16 cellular contexts compared by ENCODE assay signal in the genomic region with DNA sequence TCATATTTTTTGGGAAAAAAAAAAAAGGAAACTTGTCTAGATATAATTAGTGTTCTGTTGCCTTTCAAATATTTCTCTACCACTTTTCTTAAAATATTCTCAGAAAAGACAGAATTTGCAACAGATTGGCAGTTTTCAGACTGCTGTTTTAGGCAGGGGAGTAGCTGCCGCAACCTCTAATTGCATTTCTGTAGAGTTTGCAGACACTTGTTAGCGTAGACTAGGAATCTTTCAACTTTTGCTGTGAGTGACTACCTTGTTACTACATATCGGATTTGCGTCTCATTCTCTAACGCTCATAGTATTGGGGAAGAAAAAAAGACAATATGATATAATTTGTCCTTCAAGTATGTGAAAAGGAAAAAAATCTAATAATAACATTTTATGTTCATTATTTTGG. TPM values are rescaled to one million over a fixed set of nuclear protein-coding genes. Genes with fewer than 3 reads are reported as not detected.
DNase-seq lines count a peak whose midpoint lies in the region; ATAC-seq and TF ChIP-seq lines count a peak whose summit lies in the region.
"Had no signal": no experiment of that assay in that cellular context is flagged by ENCODE, and none has a peak within 500 bp of the region (broad histone marks: within the 10 kb centered on the region; RNA-seq: fewer than 3 reads in every experiment).

No MANE protein-coding gene starts in this region.

- no peak for ATAC-seq in activated CD4-positive, alpha-beta T cell treated with anti-CD3 and anti-CD28 coated beads for 36 hours
- ATAC-seq in activated naive CD8-positive, alpha-beta T cell treated with anti-CD3 and anti-CD28 coated beads, Interleukin-2, amount 10 ng/mL, durations not matched to agents 7 days and 5 days (ENCODE audit: low read depth) = no peak
- no peak for ATAC-seq in HG02870 (IDR thresholded peaks at IDR 0.05; ENCODE audit: unreplicated experiment)
- no peak for ATAC-seq in HG02678 (IDR thresholded peaks at IDR 0.05; ENCODE audit: unreplicated experiment)
- ATAC-seq: gastrocnemius medialis, PC-3 had no signal

- no peaks in the 10 kb centered on the region for H3K27me3 Mint-ChIP-seq in activated CD4-positive, alpha-beta T cell treated with anti-CD3 and anti-CD28 coated beads for 36 hours
- H3K27me3 Mint-ChIP-seq in IgD-negative memory B cell = no peaks in the 10 kb centered on the region
- no peaks in the 10 kb centered on the region for H3K27me3 Mint-ChIP-seq in activated naive CD8-positive, alpha-beta T cell treated with anti-CD3 and anti-CD28 coated beads, Interleukin-2, amount 10 ng/mL, durations not matched to agents 7 days and 5 days
- no peaks in the 10 kb centered on the region for H3K27me3 Mint-ChIP-seq in osteocyte (ENCODE audit: unreplicated experiment)
- H3K27me3 Mint-ChIP-seq: type B pancreatic cell had no signal

- CTCF ChIA-PET in activated CD4-positive, alpha-beta T cell treated with anti-CD3 and anti-CD28 coated beads for 36 hours (lab: Charles Lee) = interaction anchor here (0.7 to 3.1 kb wide), 8 partner anchors 8 to 575 kb away, joined by 3 to 12 read pairs (median 4); no protein-coding TSS in a partner anchor

- peaks cover 74% of the 10 kb centered on the region for H3K36me3 Mint-ChIP-seq in activated CD4-positive, alpha-beta T cell treated with anti-CD3 and anti-CD28 coated beads for 36 hours (ENCODE audit: low read depth)
- no peaks in the 10 kb centered on the region for H3K36me3 Mint-ChIP-seq in IgD-negative memory B cell
- peaks cover 34% of the 10 kb centered on the region for H3K36me3 Mint-ChIP-seq in activated naive CD8-positive, alpha-beta T cell treated with anti-CD3 and anti-CD28 coated beads, Interleukin-2, amount 10 ng/mL, durations not matched to agents 7 days and 5 days
- peaks cover 8% of the 10 kb centered on the region for H3K36me3 Mint-ChIP-seq in osteocyte (ENCODE audit: unreplicated experiment)

- POLR2A ChIA-PET in activated CD4-positive, alpha-beta T cell treated with anti-CD3 and anti-CD28 coated beads for 36 hours (lab: Charles Lee) = interaction anchor here (1.0 to 1.7 kb wide), 4 partner anchors 12 to 38 kb away, joined by 3 to 5 read pairs (median 4); no protein-coding TSS in a partner anchor
- POLR2A ChIA-PET in activated naive CD8-positive, alpha-beta T cell treated with anti-CD3 and anti-CD28 coated beads, Interleukin-2, amount 10 ng/mL, durations not matched to agents 7 days and 5 days (lab: Charles Lee) = interaction anchor here (0.7 to 7.0 kb wide), 7 partner anchors 9 to 41 kb away, joined by 3 to 82 read pairs (median 5); partner anchors contain the start of gene TGFBR2

- peak overlapping the region; percentile 94 for H3K27ac Mint-ChIP-seq in activated CD4-positive, alpha-beta T cell treated with anti-CD3 and anti-CD28 coated beads for 36 hours
- H3K27ac Mint-ChIP-seq in IgD-negative memory B cell (peak overlapping the region; percentile 42 to 76 (median 57)), osteocyte (ENCODE audit: unreplicated experiment) (peak overlapping the region; percentile 2)
- H3K27ac Mint-ChIP-seq in activated naive CD8-positive, alpha-beta T cell treated with anti-CD3 and anti-CD28 coated beads, Interleukin-2, amount 10 ng/mL, durations not matched to agents 7 days and 5 days = peak overlapping the region; percentile 87
- H3K27ac Mint-ChIP-seq: type B pancreatic cell had no signal

- H3K4me3 Mint-ChIP-seq in activated CD4-positive, alpha-beta T cell treated with anti-CD3 and anti-CD28 coated beads for 36 hours = peak overlapping the region; percentile 99
- peak overlapping the region in 3 of 4 donors; percentile 53 to 63 (median 56) for H3K4me3 Mint-ChIP-seq in IgD-negative memory B cell
- peak overlapping the region; percentile 77 for H3K4me3 Mint-ChIP-seq in activated naive CD8-positive, alpha-beta T cell treated with anti-CD3 and anti-CD28 coated beads, Interleukin-2, amount 10 ng/mL, durations not matched to agents 7 days and 5 days
- H3K4me3 Mint-ChIP-seq in osteocyte (ENCODE audit: unreplicated experiment) = no peak overlapping the region
- H3K4me3 Mint-ChIP-seq: neural crest cell, type B pancreatic cell had no signal

- TF ChIP-seq CTCF in osteocyte (IDR thresholded peaks at IDR 0.05) = no peak

- no peaks in the 10 kb centered on the region for H3K9me3 Mint-ChIP-seq in activated CD4-positive, alpha-beta T cell treated with anti-CD3 and anti-CD28 coated beads for 36 hours (ENCODE audit: low read depth)
- H3K9me3 Mint-ChIP-seq in IgD-negative memory B cell (no peaks in the 10 kb centered on the region), osteocyte (ENCODE audit: unreplicated experiment) (no peaks in the 10 kb centered on the region)
- H3K9me3 Mint-ChIP-seq in activated naive CD8-positive, alpha-beta T cell treated with anti-CD3 and anti-CD28 coated beads, Interleukin-2, amount 10 ng/mL, durations not matched to agents 7 days and 5 days = no peaks in the 10 kb centered on the region

- peaks cover 96% of the 10 kb centered on the region for H3K4me1 Mint-ChIP-seq in activated CD4-positive, alpha-beta T cell treated with anti-CD3 and anti-CD28 coated beads for 36 hours
- H3K4me1 Mint-ChIP-seq in IgD-negative memory B cell = peaks cover 86 to 87% (median 86%) of the 10 kb centered on the region in 3 donors
- H3K4me1 Mint-ChIP-seq in activated naive CD8-positive, alpha-beta T cell treated with anti-CD3 and anti-CD28 coated beads, Interleukin-2, amount 10 ng/mL, durations not matched to agents 7 days and 5 days = peaks cover 91% of the 10 kb centered on the region
- H3K4me1 Mint-ChIP-seq in osteocyte (ENCODE audit: unreplicated experiment) = peaks cover 75% of the 10 kb centered on the region

- intact Hi-C loops in activated CD4-positive, alpha-beta T cell treated with anti-CD3 and anti-CD28 coated beads for 36 hours (cut with DNase I, micrococcal nuclease) = no loop called here

- no peak for DNase-seq in activated CD4-positive, alpha-beta T cell treated with anti-CD3 and anti-CD28 coated beads for 36 hours
- no peak for DNase-seq in activated CD4-positive, alpha-beta T cell treated with anti-CD3 and anti-CD28 coated beads, Interleukin-2, amount 50 U/mL, for 48 hours
- no peak for DNase-seq in activated naive CD8-positive, alpha-beta T cell treated with anti-CD3 and anti-CD28 coated beads, Interleukin-2, amount 10 ng/mL, durations not matched to agents 7 days and 5 days
- no peak for DNase-seq in osteocyte (ENCODE audit: extremely low spot score, unreplicated experiment)
- DNase-seq in NCI-H187 treated with DMSO at 0.1 percent for 48 hours (lab: John Stamatoyannopoulos, UW) = no peak
- DNase-seq: anterior cingulate cortex, gastrocnemius medialis, GM23248, NCI-H187, NCI-H524, PC-3 had no signal

RNA-seq across cellular contexts. Expression of gene TGFBR2, which starts 10.7 kb away (rescaled TPM):
- total RNA-seq in activated CD4-positive, alpha-beta T cell treated with anti-CD3 and anti-CD28 coated beads for 36 hours = 10 to 100 TPM; 45.5 to 46.6 TPM
- 76.8 TPM for polyA plus RNA-seq in IgD-negative memory B cell
- total RNA-seq in activated naive CD8-positive, alpha-beta T cell treated with anti-CD3 and anti-CD28 coated beads, Interleukin-2, amount 10 ng/mL, durations not matched to agents 7 days and 5 days = 10 to 100 TPM; 86.9 to 92.2 TPM
- 71.5 and 72.1 TPM in 2 replicates for total RNA-seq in osteocyte

Comparison
In these comparisons a context has a peak if more than half of its experiments do, and no peak if none do; other contexts are left out.
1. H3K27ac Mint-ChIP-seq: peak in every context shown above with its lines; median percentile 94 in activated CD4-positive, alpha-beta T cell treated with anti-CD3 and anti-CD28 coated beads for 36 hours; 87 in activated naive CD8-positive, alpha-beta T cell treated with anti-CD3 and anti-CD28 coated beads, Interleukin-2, amount 10 ng/mL, durations not matched to agents 7 days and 5 days; 57 in IgD-negative memory B cell; 2 in osteocyte.